ENCODE assay signal across 25 cellular contexts in the genomic region with DNA sequence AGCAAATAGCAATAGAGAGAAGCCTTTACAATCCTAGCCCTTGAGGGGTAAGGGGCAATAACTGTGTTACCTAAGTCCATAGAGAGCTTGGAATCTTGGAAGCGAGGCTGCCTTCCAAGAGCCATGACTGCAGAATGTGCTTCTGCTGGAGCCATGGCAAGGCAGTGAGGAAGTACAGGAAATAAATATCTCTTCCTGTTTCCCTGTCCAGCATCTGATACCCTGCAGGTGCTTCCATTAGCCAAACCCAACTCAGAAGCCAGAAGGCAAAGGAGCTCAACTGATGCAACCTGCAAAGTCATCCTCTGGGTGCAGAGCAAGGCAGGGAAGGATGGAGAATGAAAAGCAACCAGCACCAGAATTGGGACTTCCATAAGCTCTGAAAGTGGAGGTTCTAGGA.
"Had no signal": no experiment of that assay in that cellular context is flagged by ENCODE, and none has a peak within 500 bp of the region (broad histone marks: within the 10 kb centered on the region; RNA-seq: fewer than 3 reads in every experiment).

No MANE protein-coding gene starts in this region.

- H3K27ac Mint-ChIP-seq: natural killer cell; progenitor cell of endocrine pancreas; stimulated activated naive CD8-positive, alpha-beta T cell treated with anti-CD3 and anti-CD28 coated beads, Interleukin-15, amount 100 ng/mL, for 72 hours; type B pancreatic cell had no signal

- H3K27me3 ChIP-seq: esophagus muscularis mucosa, heart right ventricle, right lobe of liver, suprapubic skin had no signal

- H3K9me3 ChIP-seq: esophagus muscularis mucosa, heart right ventricle, lower lobe of right lung, pancreas, right lobe of liver, suprapubic skin had no signal

- ATAC-seq: heart right ventricle; left ventricle myocardium superior; lower lobe of right lung; natural killer cell; pancreas; right lobe of liver; stimulated activated naive CD8-positive, alpha-beta T cell treated with anti-CD3 and anti-CD28 coated beads, Interleukin-15, amount 100 ng/mL, for 72 hours had no signal

- H3K4me3 ChIP-seq: esophagus muscularis mucosa, heart right ventricle, lower lobe of right lung, pancreas, right lobe of liver, suprapubic skin had no signal

- H3K36me3 ChIP-seq: esophagus muscularis mucosa, heart right ventricle, lower lobe of right lung, pancreas, right lobe of liver, suprapubic skin had no signal

- H3K4me1 ChIP-seq: lower lobe of right lung, pancreas, right lobe of liver, suprapubic skin had no signal

- H3K27me3 Mint-ChIP-seq: progenitor cell of endocrine pancreas, type B pancreatic cell had no signal

- H3K9me3 Mint-ChIP-seq: natural killer cell; stimulated activated naive CD8-positive, alpha-beta T cell treated with anti-CD3 and anti-CD28 coated beads, Interleukin-15, amount 100 ng/mL, for 72 hours; type B pancreatic cell had no signal

- H3K36me3 Mint-ChIP-seq: natural killer cell, type B pancreatic cell had no signal

- H3K27ac ChIP-seq: epithelial cell of prostate, esophagus muscularis mucosa, heart right ventricle, lower lobe of right lung, pancreas, right lobe of liver, suprapubic skin had no signal

- FAIRE-seq: islet of Langerhans, pancreas, small intestine had no signal

- H3K4me1 Mint-ChIP-seq: natural killer cell had no signal

- H3K4me3 Mint-ChIP-seq: natural killer cell; stimulated activated naive CD8-positive, alpha-beta T cell treated with anti-CD3 and anti-CD28 coated beads, Interleukin-15, amount 100 ng/mL, for 72 hours; type B pancreatic cell had no signal

- DNase-seq: cerebellar nuclear complex; cortex of kidney; effector CD4-positive, alpha-beta T cell; foreskin melanocyte; glutamatergic neuron; heart right ventricle; hippocampal formation; left cardiac atrium; left ventricle myocardium superior; lower lobe of right lung; natural killer cell; occipital lobe; pancreas; right lobe of liver; small intestine; stimulated activated CD4-positive, alpha-beta T cell treated with anti-CD3 and anti-CD28 coated beads, Interleukin-15, amount 100 ng/mL, for 24 hours; stimulated activated CD4-positive, alpha-beta T cell treated with anti-CD3 and anti-CD28 coated beads, Interleukin-2, amount 100 ng/mL, for 48 hours; stimulated activated naive CD4-positive, alpha-beta T cell; stimulated activated naive CD8-positive, alpha-beta T cell treated with anti-CD3 and anti-CD28 coated beads, Interleukin-15, amount 100 ng/mL, for 72 hours had no signal
